ENCODE assay signal across 8 cellular contexts in genomic region chr7:30321992-30322637, GRCh38. TPM values are rescaled to one million over a fixed set of nuclear protein-coding genes. Genes with fewer than 3 reads are reported as not detected.
DNase-seq lines count a peak whose midpoint lies in the region; ATAC-seq and TF ChIP-seq lines count a peak whose summit lies in the region.

No MANE protein-coding gene starts in this region.

- H3K4me1 Mint-ChIP-seq in activated CD8-positive, alpha-beta T cell treated with anti-CD3 and anti-CD28 coated beads, Interleukin-2, amount 10 ng/mL, durations not matched to agents 7 days and 5 days (ENCODE audit: low read depth) = peaks cover 43% of the 10 kb centered on the region

- H3K4me1 ChIP-seq in HUES48 (ENCODE audit: control insufficient read depth, insufficient read depth, low read length) (peaks cover 68% of the 10 kb centered on the region), lower lobe of right lung (peaks cover 31% of the 10 kb centered on the region)

- POLR2A ChIA-PET in activated CD8-positive, alpha-beta T cell treated with anti-CD3 and anti-CD28 coated beads, Interleukin-2, amount 10 ng/mL, durations not matched to agents 7 days and 5 days (lab: Charles Lee) = interaction anchor here (0.6 to 2.3 kb wide), 12 partner anchors 9 to 272 kb away, joined by 3 to 28 read pairs (median 6); partner anchors contain the start of gene ZNRF2

- no peak for TF ChIP-seq CTCF in GM12865 (IDR thresholded peaks at IDR 0.05; ENCODE audit: insufficient read depth, low read depth, low read length, missing control alignments)
- TF ChIP-seq CTCF in lower lobe of right lung (IDR thresholded peaks at IDR 0.05) = no peak

- H3K9me3 ChIP-seq in HUES48 (ENCODE audit: control insufficient read depth, insufficient read depth, low read length) = no peaks in the 10 kb centered on the region
- no peaks in the 10 kb centered on the region for H3K9me3 ChIP-seq in lower lobe of right lung

- H3K27ac ChIP-seq in HUES48 (ENCODE audit: low read depth, low read length) (peak overlapping the region; percentile 52), lower lobe of right lung (peak overlapping the region; percentile 60)

- peak overlapping the region; percentile 97 for H3K27ac Mint-ChIP-seq in activated CD8-positive, alpha-beta T cell treated with anti-CD3 and anti-CD28 coated beads, Interleukin-2, amount 10 ng/mL, durations not matched to agents 7 days and 5 days

- peak; percentile 87 for DNase-seq in GM12865 (ENCODE audit: low read depth)
- DNase-seq in activated CD8-positive, alpha-beta T cell treated with anti-CD3 and anti-CD28 coated beads, Interleukin-2, amount 10 ng/mL, durations not matched to agents 7 days and 5 days = peak; percentile 48
- no peak for DNase-seq in lower lobe of right lung
- no peak for DNase-seq in iPS-NIHi11 (ENCODE audit: low spot score)
- DNase-seq in stimulated activated CD4-positive, alpha-beta T cell treated with anti-CD3 and anti-CD28 coated beads, Interleukin-4, amount 100 ng/mL, for 4 hours = no peak
- DNase-seq in NCI-H2029 (lab: John Stamatoyannopoulos, UW) = no peak

- intact Hi-C loops in lower lobe of right lung (cut with DNase I) = no loop called here

- ATAC-seq in GM21515 (IDR thresholded peaks at IDR 0.05; ENCODE audit: unreplicated experiment) (peak; percentile 82), lower lobe of right lung (peak; percentile 76 to 78)
- ATAC-seq in activated CD8-positive, alpha-beta T cell treated with anti-CD3 and anti-CD28 coated beads, Interleukin-2, amount 10 ng/mL, durations not matched to agents 7 days and 5 days = peak; percentile 72

- peak overlapping the region; percentile 55 for H3K4me3 ChIP-seq in GM12865 (ENCODE audit: low read depth, low read length)
- H3K4me3 ChIP-seq in HUES48 (ENCODE audit: low read depth, low read length) = no peak overlapping the region; the same call in 1 of the 2 replicates
- H3K4me3 ChIP-seq in lower lobe of right lung = peak overlapping the region; percentile 27

- peaks cover 22% of the 10 kb centered on the region for H3K36me3 Mint-ChIP-seq in activated CD8-positive, alpha-beta T cell treated with anti-CD3 and anti-CD28 coated beads, Interleukin-2, amount 10 ng/mL, durations not matched to agents 7 days and 5 days (ENCODE audit: low read depth)

- CTCF ChIA-PET in activated CD8-positive, alpha-beta T cell treated with anti-CD3 and anti-CD28 coated beads, Interleukin-2, amount 10 ng/mL, durations not matched to agents 7 days and 5 days (lab: Charles Lee) = interaction anchor here (0.9 to 3.0 kb wide), 18 partner anchors 9 to 242 kb away, joined by 3 to 46 read pairs (median 5); no protein-coding TSS in a partner anchor

- H3K9ac ChIP-seq in HUES48 (ENCODE audit: low read depth, low read length) = no peak overlapping the region

- no peaks in the 10 kb centered on the region for H3K36me3 ChIP-seq in HUES48 (ENCODE audit: control insufficient read depth, insufficient read depth, low read length)
- peaks cover 5% of the 10 kb centered on the region for H3K36me3 ChIP-seq in lower lobe of right lung

- peak overlapping the region; percentile 79 for H3K4me3 Mint-ChIP-seq in activated CD8-positive, alpha-beta T cell treated with anti-CD3 and anti-CD28 coated beads, Interleukin-2, amount 10 ng/mL, durations not matched to agents 7 days and 5 days

- no peaks in the 10 kb centered on the region for H3K27me3 Mint-ChIP-seq in activated CD8-positive, alpha-beta T cell treated with anti-CD3 and anti-CD28 coated beads, Interleukin-2, amount 10 ng/mL, durations not matched to agents 7 days and 5 days (ENCODE audit: low read depth)

- H3K9me3 Mint-ChIP-seq in activated CD8-positive, alpha-beta T cell treated with anti-CD3 and anti-CD28 coated beads, Interleukin-2, amount 10 ng/mL, durations not matched to agents 7 days and 5 days (ENCODE audit: insufficient read depth) = peaks cover 3% of the 10 kb centered on the region

- no peaks in the 10 kb centered on the region for H3K27me3 ChIP-seq in HUES48 (ENCODE audit: control insufficient read depth, insufficient read depth, low read length)
- H3K27me3 ChIP-seq in lower lobe of right lung (ENCODE audit: low read depth) = no peaks in the 10 kb centered on the region

RNA-seq across cellular contexts. Expression of gene ZNRF2, which starts 37.7 kb away (rescaled TPM):
- 10 to 100 TPM; 15.1 to 15.2 TPM for total RNA-seq in activated CD8-positive, alpha-beta T cell treated with anti-CD3 and anti-CD28 coated beads, Interleukin-2, amount 10 ng/mL, durations not matched to agents 7 days and 5 days
- 26.6 TPM for total RNA-seq in lower lobe of right lung

Comparison
In these comparisons a context has a peak if more than half of its experiments do, and no peak if none do; other contexts are left out.
1. DNase-seq: peak in GM12865 (single experiment) and activated CD8-positive, alpha-beta T cell treated with anti-CD3 and anti-CD28 coated beads, Interleukin-2, amount 10 ng/mL, durations not matched to agents 7 days and 5 days (single experiment); none in lower lobe of right lung (single experiment), iPS-NIHi11 (single experiment), stimulated activated CD4-positive, alpha-beta T cell treated with anti-CD3 and anti-CD28 coated beads, Interleukin-4, amount 100 ng/mL, for 4 hours (0 of 2) and NCI-H2029 (single experiment).
2. Peak in every context shown above with its lines, with median percentiles within 50 percentile points of each other: ATAC-seq.